In the genomic region with DNA sequence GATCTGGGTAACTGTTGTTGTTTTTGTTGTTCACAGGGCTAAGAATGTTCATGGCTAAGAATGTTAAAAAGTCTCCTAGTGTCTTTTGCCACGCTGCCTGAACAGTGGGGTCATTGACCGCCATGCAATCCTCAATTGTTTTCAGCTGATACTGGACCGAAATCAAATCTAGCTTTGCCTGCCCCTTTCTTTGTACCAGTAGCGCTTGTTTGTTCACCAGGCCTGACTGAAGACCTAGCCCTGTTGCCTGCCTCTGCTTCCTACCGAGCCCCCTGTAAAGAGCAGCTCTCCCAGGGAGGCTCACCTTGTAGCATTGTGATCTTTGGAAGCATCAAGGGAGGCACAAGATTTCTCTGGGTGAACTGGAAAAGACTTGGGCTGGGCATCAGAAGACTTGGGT, we compare ENCODE assay signal across 11 cellular contexts. TPM values are rescaled to one million over a fixed set of nuclear protein-coding genes. Genes with fewer than 3 reads are reported as not detected.
DNase-seq lines count a peak whose midpoint lies in the region; ATAC-seq, FAIRE-seq and TF ChIP-seq lines count a peak whose summit lies in the region.
"Had no signal": no experiment of that assay in that cellular context is flagged by ENCODE, and none has a peak within 500 bp of the region (broad histone marks: within the 10 kb centered on the region; RNA-seq: fewer than 3 reads in every experiment).

No MANE protein-coding gene starts in this region.

- peaks cover 24% of the 10 kb centered on the region for H3K4me1 Mint-ChIP-seq in activated T-helper 17 cell treated with anti-CD3 and anti-CD28 coated beads, Interleukin-2, amount 50 U/mL, for 72 hours

- no peak overlapping the region for H3K4me3 Mint-ChIP-seq in activated T-helper 17 cell treated with anti-CD3 and anti-CD28 coated beads, Interleukin-2, amount 50 U/mL, for 72 hours

- in situ Hi-C loops in GM13976 (cut with MboI; ENCODE audit: low sequenced_read_pairs, unreplicated experiment) = no loop called here

- no peaks in the 10 kb centered on the region for H3K27me3 Mint-ChIP-seq in activated T-helper 17 cell treated with anti-CD3 and anti-CD28 coated beads, Interleukin-2, amount 50 U/mL, for 72 hours

- no peak for TF ChIP-seq CTCF in GM13976 (IDR thresholded peaks at IDR 0.05; ENCODE audit: borderline replicate concordance, control extremely low read depth, extremely low read depth, insufficient read depth, missing control alignments)

- H3K27ac Mint-ChIP-seq in activated T-helper 17 cell treated with anti-CD3 and anti-CD28 coated beads, Interleukin-2, amount 50 U/mL, for 72 hours = peak overlapping the region; percentile 75

- H3K36me3 Mint-ChIP-seq in activated T-helper 17 cell treated with anti-CD3 and anti-CD28 coated beads, Interleukin-2, amount 50 U/mL, for 72 hours (ENCODE audit: low read depth) = peaks cover 10% of the 10 kb centered on the region

- DNase-seq in GM12891 (ENCODE audit: insufficient read length, low spot score) = no peak
- peak; percentile 12 for DNase-seq in iPS-NIHi7 (ENCODE audit: extremely low spot score)
- peak; percentile 98 for DNase-seq in pons (ENCODE audit: low spot score)
- DNase-seq in posterior vena cava (ENCODE audit: low spot score) = no peak
- no peak for DNase-seq in GM13976 (ENCODE audit: low spot score)
- no peak for DNase-seq in NCI-H345 treated with DMSO at 0.1 percent for 48 hours (lab: John Stamatoyannopoulos, UW; ENCODE audit: unreplicated experiment)
- DNase-seq in activated CD8-positive, alpha-beta memory T cell treated with anti-CD3 and anti-CD28 coated beads, Interleukin-2, amount 50 U/mL, for 4 hours = no peak
- DNase-seq: foreskin keratinocyte, H7 had no signal

- H3K9me3 Mint-ChIP-seq in activated T-helper 17 cell treated with anti-CD3 and anti-CD28 coated beads, Interleukin-2, amount 50 U/mL, for 72 hours = no peaks in the 10 kb centered on the region

- intact Hi-C loops in posterior vena cava (cut with DNase I) = no loop called here

- peak; percentile 5 for FAIRE-seq in GM12891 (lab: Jason Lieb, UNC)
- FAIRE-seq: colon had no signal

- no peak for TF ChIP-seq POLR2A in GM12891 (IDR thresholded peaks at IDR 0.05; ENCODE audit: low read depth, low read length)

- ATAC-seq in activated T-helper 17 cell treated with anti-CD3 and anti-CD28 coated beads, Interleukin-2, amount 50 U/mL, for 72 hours (replicated peaks) = no peak
- ATAC-seq: foreskin keratinocyte had no signal

TF ChIP-seq in GM12891, 5 proteins besides CTCF, POLR2A, EP300 and RAD21:
- no peak for TF ChIP-seq PAX5 (IDR thresholded peaks at IDR 0.05; ENCODE audit: insufficient read depth, low read length, severe bottlenecking)
- TF ChIP-seq POLR2AphosphoS5 (IDR thresholded peaks at IDR 0.05; ENCODE audit: low read depth, low read length) = no peak
- no peak for TF ChIP-seq TAF1 (IDR thresholded peaks at IDR 0.05; ENCODE audit: low read depth, low read length)

RNA-seq across cellular contexts. Expression of a gene that starts 6.7 kb away (rescaled TPM):
- polyA plus RNA-seq in GM12891 (2012; ENCODE audit: low read depth, missing spikeins) = 15.4 TPM
- total RNA-seq in activated T-helper 17 cell treated with anti-CD3 and anti-CD28 coated beads, Interleukin-2, amount 50 U/mL, for 72 hours = 10 to 100 TPM; 33.8 to 37.8 TPM
- 10 to 100 TPM; 41.4 to 48.8 TPM for total RNA-seq in posterior vena cava

Comparison
In these comparisons a context has a peak if more than half of its experiments do, and no peak if none do; other contexts are left out.
1. DNase-seq: peak in iPS-NIHi7 (single experiment) and pons (single experiment); none in GM12891 (single experiment), posterior vena cava (single experiment), GM13976 (single experiment), NCI-H345 treated with DMSO at 0.1 percent for 48 hours (single experiment) and activated CD8-positive, alpha-beta memory T cell treated with anti-CD3 and anti-CD28 coated beads, Interleukin-2, amount 50 U/mL, for 4 hours (single experiment).